In genomic region chr1:95233737-95234493, GRCh38 we compare ENCODE assay signal across 1 cellular context.
TF ChIP-seq lines count a peak whose summit lies in the region.

Gene RWDD3, plus strand, starts transcription at chr1:95234210. Its CDS starts 21 bp downstream, at chr1:95234231.

TF ChIP-seq in HepG2, 621 proteins besides CTCF, POLR2A, EP300 and RAD21 (continued from another document and continues in another):
- peak; percentile 80; the same call in 1 of the 2 replicates for TF ChIP-seq PRDM4 (CRISPR knock-in tag; IDR thresholded peaks at IDR 0.05; ENCODE audit: borderline replicate concordance)
- peak; percentile 92; the same call in 1 of the 2 replicates for TF ChIP-seq ZNF501 (CRISPR knock-in tag; IDR thresholded peaks at IDR 0.05)
- TF ChIP-seq BHLHE40 (IDR thresholded peaks at IDR 0.05; ENCODE audit: low read length), result no peak
- TF ChIP-seq ZNF629 (CRISPR knock-in tag; conservative IDR thresholded peaks at IDR 0.05), result no peak
- TF ChIP-seq IKZF1 (IDR thresholded peaks at IDR 0.05), result no peak
- TF ChIP-seq ZMYM4 (CRISPR knock-in tag; IDR thresholded peaks at IDR 0.05), result peak; percentile 91
- no peak for TF ChIP-seq ZNF484 (CRISPR knock-in tag; IDR thresholded peaks at IDR 0.05; ENCODE audit: borderline replicate concordance, low read depth)
- TF ChIP-seq ZNF605 (CRISPR knock-in tag; IDR thresholded peaks at IDR 0.05), result peak; percentile 49; the same call in 1 of the 2 replicates
- no peak for TF ChIP-seq ZNF577 (CRISPR knock-in tag; IDR thresholded peaks at IDR 0.05; ENCODE audit: borderline replicate concordance, low read depth)
- TF ChIP-seq ZNF704 (CRISPR knock-in tag; IDR thresholded peaks at IDR 0.05; ENCODE audit: borderline replicate concordance), result peak; percentile 68; the same call in 1 of the 2 replicates
- TF ChIP-seq ZNF275 (CRISPR knock-in tag; IDR thresholded peaks at IDR 0.05; ENCODE audit: borderline replicate concordance), result no peak
- TF ChIP-seq FLYWCH1 (CRISPR knock-in tag; IDR thresholded peaks at IDR 0.05), result no peak
- no peak for TF ChIP-seq HMG20A (CRISPR knock-in tag; IDR thresholded peaks at IDR 0.05; ENCODE audit: borderline replicate concordance)
- TF ChIP-seq ATF7-NPFF (CRISPR knock-in tag; IDR thresholded peaks at IDR 0.05; ENCODE audit: low read depth), result no peak
- TF ChIP-seq ZNF724P (CRISPR knock-in tag; IDR thresholded peaks at IDR 0.05; ENCODE audit: borderline replicate concordance), result no peak
- TF ChIP-seq SMAD1 (CRISPR knock-in tag; IDR thresholded peaks at IDR 0.05; ENCODE audit: borderline replicate concordance, low read depth), result peak; percentile 76; the same call in 1 of the 2 replicates
- no peak for TF ChIP-seq PBX2 (CRISPR knock-in tag; IDR thresholded peaks at IDR 0.05)
- no peak for TF ChIP-seq ZNF354B (CRISPR knock-in tag; IDR thresholded peaks at IDR 0.05)
- TF ChIP-seq HOXA9 (CRISPR knock-in tag; IDR thresholded peaks at IDR 0.05; ENCODE audit: borderline replicate concordance), result no peak
- TF ChIP-seq ZNF749 (CRISPR knock-in tag; IDR thresholded peaks at IDR 0.05; ENCODE audit: borderline replicate concordance), result peak; percentile 78; the same call in 1 of the 2 replicates
- no peak for TF ChIP-seq MAFG (CRISPR knock-in tag; IDR thresholded peaks at IDR 0.05)
- TF ChIP-seq ISX (CRISPR knock-in tag; conservative IDR thresholded peaks at IDR 0.05), result no peak
- no peak for TF ChIP-seq SIX1 (CRISPR knock-in tag; IDR thresholded peaks at IDR 0.05; ENCODE audit: borderline replicate concordance)
- TF ChIP-seq ZBTB14 (CRISPR knock-in tag; IDR thresholded peaks at IDR 0.05), result no peak
- no peak for TF ChIP-seq ZNF597 (CRISPR knock-in tag; IDR thresholded peaks at IDR 0.05)
- no peak for TF ChIP-seq GZF1 (CRISPR knock-in tag; IDR thresholded peaks at IDR 0.05)
- TF ChIP-seq ZBTB44 (CRISPR knock-in tag; IDR thresholded peaks at IDR 0.05), result peak; percentile 79; the same call in 1 of the 2 replicates
- TF ChIP-seq KAT2B (IDR thresholded peaks at IDR 0.05; ENCODE audit: borderline replicate concordance, low read depth, low read length), result no peak
- peak; percentile 65; the same call in 1 of the 2 replicates for TF ChIP-seq ZNF768 (CRISPR knock-in tag; IDR thresholded peaks at IDR 0.05)
- TF ChIP-seq ZMAT3 (CRISPR knock-in tag; conservative IDR thresholded peaks at IDR 0.05), result peak; percentile 54; the same call in 1 of the 2 replicates
- no peak for TF ChIP-seq ZBTB43 (CRISPR knock-in tag; conservative IDR thresholded peaks at IDR 0.05)
- 0 out of 2 replicates have a peak, but pooled peaks have one; percentile 53 for TF ChIP-seq ZNF670 (CRISPR knock-in tag; IDR thresholded peaks at IDR 0.05; ENCODE audit: borderline replicate concordance)
- 0 out of 2 replicates have a peak, but pooled peaks have one; percentile 26 for TF ChIP-seq FOXK1 (CRISPR knock-in tag; IDR thresholded peaks at IDR 0.05; ENCODE audit: borderline replicate concordance, low read depth)
- no peak for TF ChIP-seq HNF1A (IDR thresholded peaks at IDR 0.05; ENCODE audit: low read depth)
- TF ChIP-seq HNF1A (CRISPR knock-in tag; IDR thresholded peaks at IDR 0.05; ENCODE audit: borderline replicate concordance), result peak; percentile 49; the same call in 1 of the 2 replicates
- TF ChIP-seq ZNF280D (CRISPR knock-in tag; IDR thresholded peaks at IDR 0.05), result no peak
- no peak for TF ChIP-seq MEIS1 (CRISPR knock-in tag; IDR thresholded peaks at IDR 0.05; ENCODE audit: borderline replicate concordance)
- no peak for TF ChIP-seq ZFP62 (CRISPR knock-in tag; IDR thresholded peaks at IDR 0.05)
- TF ChIP-seq ATM (IDR thresholded peaks at IDR 0.05; ENCODE audit: borderline replicate concordance), result no peak
